ENCODE assay signal across 17 cellular contexts in genomic region chr3:127834771-127835170, GRCh38. TPM values are rescaled to one million over a fixed set of nuclear protein-coding genes. Genes with fewer than 3 reads are reported as not detected.
DNase-seq lines count a peak whose midpoint lies in the region; ATAC-seq, FAIRE-seq and TF ChIP-seq lines count a peak whose summit lies in the region.
"Had no signal": no experiment of that assay in that cellular context is flagged by ENCODE, and none has a peak within 500 bp of the region (broad histone marks: within the 10 kb centered on the region; RNA-seq: fewer than 3 reads in every experiment).

No MANE protein-coding gene starts in this region.

- H3K27ac Mint-ChIP-seq in IgD-negative memory B cell: peak overlapping the region in 2 of 3 donors; percentile 62 to 77
- H3K27ac Mint-ChIP-seq: activated CD4-positive, alpha-beta memory T cell treated with anti-CD3 and anti-CD28 coated beads for 36 hours; activated naive CD4-positive, alpha-beta T cell treated with anti-CD3 and anti-CD28 coated beads, Interleukin-2, amount 50 U/mL, for 72 hours; activated T-cell treated with anti-CD3 and anti-CD28 coated beads, Interleukin-2, amount 50 U/mL, for 24 hours; CD4-positive, CD25-positive, alpha-beta regulatory T cell; dendritic cell treated with granulocyte-macrophage colony-stimulating factor and Interleukin-4, amounts not matched to agents 40 ng/mL and 50 ng/mL, for 4 days had no signal

- H3K27me3 Mint-ChIP-seq in IgD-negative memory B cell: peaks cover 1% of the 10 kb centered on the region
- H3K27me3 Mint-ChIP-seq: dendritic cell treated with granulocyte-macrophage colony-stimulating factor and Interleukin-4, amounts not matched to agents 40 ng/mL and 50 ng/mL, for 4 days had no signal

- no peak for TF ChIP-seq CTCF in BE2C (IDR thresholded peaks at IDR 0.05; ENCODE audit: low read depth, low read length)

- peaks cover 7% of the 10 kb centered on the region for H3K36me3 Mint-ChIP-seq in IgD-negative memory B cell
- H3K36me3 Mint-ChIP-seq: activated CD4-positive, alpha-beta memory T cell treated with anti-CD3 and anti-CD28 coated beads for 36 hours; CD4-positive, CD25-positive, alpha-beta regulatory T cell had no signal

- H3K9me3 Mint-ChIP-seq in IgD-negative memory B cell: peaks cover 1 to 14% (median 3%) of the 10 kb centered on the region in 3 donors

- H3K4me3 Mint-ChIP-seq in IgD-negative memory B cell: peak overlapping the region in 2 of 4 donors; percentile 49 to 66
- H3K4me3 Mint-ChIP-seq: activated CD4-positive, alpha-beta memory T cell treated with anti-CD3 and anti-CD28 coated beads for 36 hours; activated T-cell treated with anti-CD3 and anti-CD28 coated beads, Interleukin-2, amount 50 U/mL, for 24 hours; CD4-positive, CD25-positive, alpha-beta regulatory T cell; dendritic cell treated with granulocyte-macrophage colony-stimulating factor and Interleukin-4, amounts not matched to agents 40 ng/mL and 50 ng/mL, for 4 days had no signal

- ATAC-seq in GM19035 (IDR thresholded peaks at IDR 0.05; ENCODE audit: unreplicated experiment): peak; percentile 6
- peak; percentile 29 for ATAC-seq in HG02759 (IDR thresholded peaks at IDR 0.05; ENCODE audit: unreplicated experiment)
- ATAC-seq: A549; activated naive CD4-positive, alpha-beta T cell treated with anti-CD3 and anti-CD28 coated beads, Interleukin-2, amount 50 U/mL, for 72 hours had no signal

- no peak for FAIRE-seq in frontal cortex (lab: Jason Lieb, UNC)
- FAIRE-seq: A549, H1 had no signal

- no peak for DNase-seq in activated CD4-positive, alpha-beta T cell treated with anti-CD3 and anti-CD28 coated beads, Interleukin-2, amount 50 U/mL, for 4 hours
- DNase-seq in NCI-H345 (lab: John Stamatoyannopoulos, UW) (no peak), BE2C (no peak), frontal cortex (ENCODE audit: low spot score in 2 of 2) (no peak)
- DNase-seq: activated CD4-positive, alpha-beta memory T cell treated with anti-CD3 and anti-CD28 coated beads for 36 hours; activated T-cell treated with anti-CD3 and anti-CD28 coated beads, Interleukin-2, amount 50 U/mL, for 24 hours; CD4-positive, CD25-positive, alpha-beta regulatory T cell; DMS79 treated with DMSO at 0.1 percent for 48 hours; NCI-H1417 had no signal

- no peaks in the 10 kb centered on the region for H3K36me3 ChIP-seq in BE2C

- peaks cover 17 to 28% (median 20%) of the 10 kb centered on the region in 3 donors for H3K4me1 Mint-ChIP-seq in IgD-negative memory B cell
- H3K4me1 Mint-ChIP-seq: CD4-positive, CD25-positive, alpha-beta regulatory T cell had no signal

- H3K27me3 ChIP-seq in BE2C: no peaks in the 10 kb centered on the region

- no peaks in the 10 kb centered on the region for H3K4me1 ChIP-seq in BE2C

- H3K4me3 ChIP-seq in GM08714 (ENCODE audit: low read length) (peak overlapping the region; percentile 27; the same call in 1 of the 2 replicates), BE2C (ENCODE audit: low read depth, low read length) (no peak overlapping the region)
- H3K4me3 ChIP-seq: A549 had no signal

- peaks cover 3% of the 10 kb centered on the region; the same call in 1 of the 2 replicates for H3K9me3 ChIP-seq in BE2C

RNA-seq across cellular contexts. Expression of gene MGLL, which starts 12.5 kb away (rescaled TPM):
- 8.6 TPM for polyA plus RNA-seq in IgD-negative memory B cell
- polyA plus RNA-seq in BE2C (2012; ENCODE audit: insufficient read depth, insufficient read length, low read depth): 2.9 TPM
- 31.4 TPM for total RNA-seq in frontal cortex
